In genomic region chr3:37806505-37807291, GRCh38 we compare ENCODE assay signal across 15 cellular contexts. TPM values are rescaled to one million over a fixed set of nuclear protein-coding genes. Genes with fewer than 3 reads are reported as not detected.
DNase-seq lines count a peak whose midpoint lies in the region; ATAC-seq and TF ChIP-seq lines count a peak whose summit lies in the region.
"Had no signal": no experiment of that assay in that cellular context is flagged by ENCODE, and none has a peak within 500 bp of the region (broad histone marks: within the 10 kb centered on the region; RNA-seq: fewer than 3 reads in every experiment).

No MANE protein-coding gene starts in this region.

- TF ChIP-seq CTCF in heart left ventricle (IDR thresholded peaks at IDR 0.05), result no peak

- H3K36me3 ChIP-seq in heart left ventricle, result peaks cover 0 to 73% (median 21%) of the 10 kb centered on the region in 9 donors
- no peaks in the 10 kb centered on the region for H3K36me3 ChIP-seq in aorta (ENCODE audit: control insufficient read depth in 1 of 2, insufficient read depth in 2 of 2, low read length in 1 of 2)

- no peak for TF ChIP-seq POLR2A in heart left ventricle (IDR thresholded peaks at IDR 0.05)

- H3K4me1 ChIP-seq in heart left ventricle (peaks cover 0 to 36% (median 12%) of the 10 kb centered on the region in 12 donors), aorta (ENCODE audit: control insufficient read depth in 1 of 2, insufficient read depth in 2 of 2, low read length in 2 of 2) (peaks cover 4 to 12% of the 10 kb centered on the region in 2 donors)

- H3K9me3 ChIP-seq in heart left ventricle (no peaks in the 10 kb centered on the region), aorta (ENCODE audit: control insufficient read depth, low read length) (no peaks in the 10 kb centered on the region)

- ATAC-seq in GM18511 (IDR thresholded peaks at IDR 0.05; ENCODE audit: unreplicated experiment) (peak; percentile 26), heart left ventricle (peak; percentile 7 to 57 (median 36)), HG03378 (IDR thresholded peaks at IDR 0.05; ENCODE audit: unreplicated experiment) (no peak), aorta (ENCODE audit: low FRiP score) (no peak)

- WGBS in heart left ventricle, 4 donors, result 88 to 93% (median 89%) methylated on average over 6 to 11 of the region's 11 CpGs
- 70 to 71% methylated on average over 11 of the region's 11 CpGs for WGBS in aorta, 2 donors

- H3K27me3 ChIP-seq in heart left ventricle (no peaks in the 10 kb centered on the region), aorta (ENCODE audit: control insufficient read depth in 1 of 2, insufficient read depth in 2 of 2, low read length in 1 of 2) (no peaks in the 10 kb centered on the region)

- H3K4me3 ChIP-seq in heart left ventricle (no peak overlapping the region), aorta (ENCODE audit: low read length in 2 of 2) (no peak overlapping the region)
- H3K4me3 ChIP-seq: smooth muscle cell had no signal

- DNase-seq in NCI-H82 treated with DMSO at 0.1 percent for 48 hours (lab: John Stamatoyannopoulos, UW; ENCODE audit: unreplicated experiment) (peak; percentile 8), heart left ventricle (no peak), retina (peak; percentile 42), SHP77 (lab: John Stamatoyannopoulos, UW) (no peak), T-helper 2 cell (no peak), aorta (no peak)
- DNase-seq: CD4-positive, alpha-beta memory T cell; DMS79 treated with DMSO at 0.1 percent for 48 hours; HFFc6; NCI-H187; NCI-H2227 treated with DMSO at 0.1 percent for 48 hours had no signal

- H3K27ac ChIP-seq in heart left ventricle (peak overlapping the region in 7 of 12 donors; percentile 26 to 56 (median 44)), aorta (ENCODE audit: low read depth in 1 of 2, low read length in 2 of 2) (peak overlapping the region in 1 of 2 donors; percentile 0)
- H3K27ac ChIP-seq: HL-60 had no signal

- intact Hi-C loops in heart left ventricle (cut with DNase I), result no loop called here
- intact Hi-C loops in aorta (cut with DNase I), result no loop called here

RNA-seq across cellular contexts. Expression of gene CTDSPL, which starts 55.0 kb away (rescaled TPM):
- total RNA-seq in heart left ventricle (10 to 100 TPM; 26.3 to 54.6 (median 38.0) TPM), aorta (10 to 100 TPM; 45.3 to 48.0 TPM)
- polyA plus RNA-seq in heart left ventricle (1 to 10 TPM; 9.2 to 9.9 TPM), aorta (10 to 100 TPM; 21.3 to 25.4 TPM)

Comparison
In these comparisons a context has a peak if more than half of its experiments do, and no peak if none do; other contexts are left out.
1. ATAC-seq: peak in GM18511 (single experiment) and heart left ventricle (4 of 4); none in HG03378 (single experiment) and aorta (single experiment).
2. DNase-seq: peak in NCI-H82 treated with DMSO at 0.1 percent for 48 hours (single experiment) and retina (single experiment); none in heart left ventricle (0 of 5), SHP77 (0 of 2), T-helper 2 cell (0 of 5) and aorta (0 of 2).